ENCODE assay signal across 8 cellular contexts in the genomic region with DNA sequence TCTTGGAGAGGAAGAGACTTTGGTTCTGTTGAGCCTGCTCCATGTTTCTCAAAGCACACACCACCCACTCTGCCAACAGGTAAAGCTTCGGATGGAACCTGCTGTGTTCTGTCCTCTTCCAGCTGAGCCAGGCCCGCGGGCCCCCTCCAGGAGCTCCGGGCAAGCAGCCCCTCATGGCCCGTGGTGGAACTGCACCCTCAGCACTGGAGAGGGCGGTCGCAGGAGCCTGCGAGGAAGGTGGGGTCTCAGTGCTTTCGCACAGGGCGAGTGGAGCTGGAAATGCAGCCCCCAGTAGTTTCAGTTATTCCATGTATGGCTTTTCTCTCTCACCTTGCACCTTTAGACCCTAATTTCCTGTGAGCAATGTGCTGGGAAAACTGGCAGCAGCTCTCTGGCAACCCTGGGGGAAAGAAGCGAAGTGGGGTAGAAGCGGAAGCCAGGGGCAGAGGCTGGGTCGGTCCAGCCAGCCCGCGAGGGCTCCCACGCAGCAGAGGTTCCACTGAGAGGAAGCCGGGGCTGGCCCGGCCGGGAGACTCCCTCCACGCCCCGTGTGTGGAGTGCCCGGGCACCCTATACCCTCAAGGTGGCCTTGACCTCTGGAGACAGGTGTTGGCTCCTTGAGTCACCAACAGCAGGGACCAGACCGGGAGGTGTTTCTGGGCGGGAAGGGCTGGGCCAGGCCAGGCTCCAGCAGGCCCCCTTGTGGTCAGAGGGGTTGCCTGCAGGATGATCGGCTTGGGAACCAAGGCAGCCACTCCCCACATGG.
DNase-seq lines count a peak whose midpoint lies in the region; ATAC-seq lines count a peak whose summit lies in the region.

No MANE protein-coding gene starts in this region.

- H2BK5ac ChIP-seq in mesendoderm (ENCODE audit: low read length) = no peak overlapping the region

- no peak overlapping the region for H3K27ac Mint-ChIP-seq in dendritic cell treated with granulocyte-macrophage colony-stimulating factor and Interleukin-4, amounts not matched to agents 40 ng/mL and 50 ng/mL, for 4 days

- no peak overlapping the region for H2AK5ac ChIP-seq in mesendoderm (ENCODE audit: low read length)

- peak overlapping the region; percentile 72 for H3K4me2 ChIP-seq in mesendoderm (ENCODE audit: low read length)

- no peaks in the 10 kb centered on the region for H3K27me3 ChIP-seq in mesendoderm (ENCODE audit: insufficient read depth, low read length, poor library complexity)

- H2BK15ac ChIP-seq in mesendoderm (replicated peaks; ENCODE audit: low read depth) = no peak overlapping the region

- no peak overlapping the region for H3K23ac ChIP-seq in mesendoderm (ENCODE audit: low read length)

- H3K4me3 Mint-ChIP-seq in dendritic cell treated with granulocyte-macrophage colony-stimulating factor and Interleukin-4, amounts not matched to agents 40 ng/mL and 50 ng/mL, for 4 days = peak overlapping the region; percentile 57

- H3K9me3 Mint-ChIP-seq in dendritic cell treated with granulocyte-macrophage colony-stimulating factor and Interleukin-4, amounts not matched to agents 40 ng/mL and 50 ng/mL, for 4 days = no peaks in the 10 kb centered on the region

- H3K4ac ChIP-seq in mesendoderm (ENCODE audit: low read depth, low read length) = no peak overlapping the region

- no peak overlapping the region for H2BK120ac ChIP-seq in mesendoderm (ENCODE audit: low read depth, low read length)

- intact Hi-C loops in dendritic cell treated with granulocyte-macrophage colony-stimulating factor and Interleukin-4, amounts not matched to agents 40 ng/mL and 50 ng/mL, for 4 days (cut with micrococcal nuclease) = no loop called here

- H3K79me2 ChIP-seq in mesendoderm (ENCODE audit: control insufficient read depth, insufficient read depth, low read length) = no peaks in the 10 kb centered on the region

- peaks cover 21% of the 10 kb centered on the region for H3K27me3 Mint-ChIP-seq in dendritic cell treated with granulocyte-macrophage colony-stimulating factor and Interleukin-4, amounts not matched to agents 40 ng/mL and 50 ng/mL, for 4 days

- H3K79me1 ChIP-seq in mesendoderm (ENCODE audit: low read length) = no peaks in the 10 kb centered on the region

- no peak overlapping the region for H3K56ac ChIP-seq in mesendoderm (ENCODE audit: low read length)

- no peak overlapping the region for H4K5ac ChIP-seq in mesendoderm (ENCODE audit: low read length)

- no peak overlapping the region for H3K9ac ChIP-seq in mesendoderm (ENCODE audit: low read length)

- no peak overlapping the region for H4K8ac ChIP-seq in mesendoderm (ENCODE audit: low read depth, low read length)

- H3K36me3 ChIP-seq in mesendoderm (ENCODE audit: control insufficient read depth, insufficient read depth, low read length) = no peaks in the 10 kb centered on the region

- H3K36me3 Mint-ChIP-seq in dendritic cell treated with granulocyte-macrophage colony-stimulating factor and Interleukin-4, amounts not matched to agents 40 ng/mL and 50 ng/mL, for 4 days (ENCODE audit: low read depth) = no peaks in the 10 kb centered on the region

- no peak overlapping the region for H3K18ac ChIP-seq in mesendoderm (ENCODE audit: low read length)

- no peaks in the 10 kb centered on the region for H3K4me1 ChIP-seq in mesendoderm (ENCODE audit: control insufficient read depth, low read depth, low read length)

- WGBS in mesendoderm (ENCODE audit: extremely low coverage, insufficient coverage, low lambda C conversion rate) = no CpG with 5 or more reads among the region's 25 CpGs

- H3K27ac ChIP-seq in mesendoderm (ENCODE audit: low read depth, low read length) = no peak overlapping the region

- no peak overlapping the region for H3K4me3 ChIP-seq in mesendoderm (ENCODE audit: low read length)

- ATAC-seq in HG02678 (IDR thresholded peaks at IDR 0.05; ENCODE audit: unreplicated experiment) = peak; percentile 78

- peaks cover 11% of the 10 kb centered on the region for H3K4me1 Mint-ChIP-seq in dendritic cell treated with granulocyte-macrophage colony-stimulating factor and Interleukin-4, amounts not matched to agents 40 ng/mL and 50 ng/mL, for 4 days (ENCODE audit: low read depth)

- DNase-seq in NCI-H1105 treated with DMSO at 0.1 percent for 48 hours (lab: John Stamatoyannopoulos, UW) = peak; percentile 20
- no peak for DNase-seq in NCI-H1105 (lab: John Stamatoyannopoulos, UW)
- peak; percentile 40 for DNase-seq in NCI-H146 (lab: John Stamatoyannopoulos, UW)
- DNase-seq in activated CD4-positive, alpha-beta T cell treated with anti-CD3 and anti-CD28 coated beads for 4 hours = peak; percentile 51 to 54
- peak; percentile 83 for DNase-seq in mesendoderm
- peak; percentile 22 to 46 for DNase-seq in stimulated activated CD8-positive, alpha-beta memory T cell treated with anti-CD3 and anti-CD28 coated beads, Interleukin-4, amount 100 ng/mL, for 1 hour (ENCODE audit: low read depth in 2 of 2, low spot score in 1 of 2)
